ENCODE assay signal across 33 cellular contexts in genomic region chr7:42832672-42833071, GRCh38.
DNase-seq lines count a peak whose midpoint lies in the region; ATAC-seq, FAIRE-seq and TF ChIP-seq lines count a peak whose summit lies in the region.
"Had no signal": no experiment of that assay in that cellular context is flagged by ENCODE, and none has a peak within 500 bp of the region (broad histone marks: within the 10 kb centered on the region; RNA-seq: fewer than 3 reads in every experiment).

No MANE protein-coding gene starts in this region.

- no peaks in the 10 kb centered on the region for H3K36me3 Mint-ChIP-seq in CD8-positive, alpha-beta memory T cell
- H3K36me3 Mint-ChIP-seq: natural killer cell had no signal

- no peak overlapping the region for H3K4me3 Mint-ChIP-seq in CD8-positive, alpha-beta memory T cell
- H3K4me3 Mint-ChIP-seq: activated CD8-positive, alpha-beta T cell treated with anti-CD3 and anti-CD28 coated beads, Interleukin-2, amount 10 ng/mL, durations not matched to agents 7 days and 5 days; activated T-helper 17 cell treated with anti-CD3 and anti-CD28 coated beads, Interleukin-2, amount 50 U/mL, for 72 hours; CD4-positive, alpha-beta T cell; natural killer cell; T-helper 2 cell treated with Interferon-gamma antibody and Interleukin-4, amounts not matched to agents 5 μg/mL and 100 μg/mL, for 36 hours had no signal

- H3K4me3 ChIP-seq in A549: no peak overlapping the region
- H3K4me3 ChIP-seq in CD8-positive, alpha-beta memory T cell (ENCODE audit: low read length): no peak overlapping the region
- H3K4me3 ChIP-seq: HAP-1, left ventricle myocardium inferior, mucosa of descending colon, sigmoid colon, stomach had no signal

- H3K9me3 ChIP-seq in A549: no peaks in the 10 kb centered on the region
- no peaks in the 10 kb centered on the region for H3K9me3 ChIP-seq in CD8-positive, alpha-beta memory T cell (ENCODE audit: low read length)
- H3K9me3 ChIP-seq: HAP-1, left ventricle myocardium inferior, mucosa of descending colon, sigmoid colon, stomach had no signal

- no peaks in the 10 kb centered on the region for H3K4me1 Mint-ChIP-seq in CD8-positive, alpha-beta memory T cell
- H3K4me1 Mint-ChIP-seq: activated T-helper 17 cell treated with anti-CD3 and anti-CD28 coated beads, Interleukin-2, amount 50 U/mL, for 72 hours; natural killer cell had no signal

- H3K36me3 ChIP-seq in CD8-positive, alpha-beta memory T cell (ENCODE audit: insufficient read depth, low read length): no peaks in the 10 kb centered on the region
- H3K36me3 ChIP-seq: brain microvascular endothelial cell, HAP-1, left ventricle myocardium inferior, sigmoid colon, stomach had no signal

- peak overlapping the region; percentile 29; the same call in 2 of the 3 replicates for H3K4me2 ChIP-seq in A549
- H3K4me2 ChIP-seq: KMS-11 had no signal

- no peak for FAIRE-seq in A549 (lab: Jason Lieb, UNC)
- FAIRE-seq: A204.1, endothelial cell of umbilical vein, islet of Langerhans had no signal

- TF ChIP-seq CTCF in A549 (IDR thresholded peaks at IDR 0.05) (no peak), omental fat pad (IDR thresholded peaks at IDR 0.05) (no peak)

- TF ChIP-seq RAD21 in A549 (conservative IDR thresholded peaks at IDR 0.05 in 1 of 2, IDR thresholded peaks at IDR 0.05 in 1 of 2): no peak

- no peak overlapping the region for H3K27ac ChIP-seq in A549
- H3K27ac ChIP-seq in CD8-positive, alpha-beta memory T cell (ENCODE audit: low read depth, low read length): no peak overlapping the region
- H3K27ac ChIP-seq: brain microvascular endothelial cell, KMS-11, left ventricle myocardium inferior had no signal

- H3K27me3 ChIP-seq in CD8-positive, alpha-beta memory T cell (ENCODE audit: insufficient read depth, low read length, poor library complexity, severe bottlenecking): no peaks in the 10 kb centered on the region
- H3K27me3 ChIP-seq: brain microvascular endothelial cell, sigmoid colon, stomach had no signal

- CTCF ChIA-PET in A549 (lab: Yijun Ruan, JAX): interaction anchor here (1.2 to 2.3 kb wide), 6 partner anchors 14 to 892 kb away, joined by 4 to 11 read pairs (median 8); no protein-coding TSS in a partner anchor
- CTCF ChIA-PET in CD8-positive, alpha-beta memory T cell (lab: Charles Lee): no interaction called here

- DNase-seq in A549 (ENCODE audit: low read depth in 1 of 2, low spot score in 1 of 2) (no peak), OCI-M1 (lab: John Stamatoyannopoulos, UW) (peak; percentile 7), fibroblast of peridontal ligament (ENCODE audit: extremely low read depth) (peak; percentile 14), omental fat pad (ENCODE audit: low spot score) (no peak), cerebellum (ENCODE audit: low spot score) (no peak), NCI-H1694 (lab: John Stamatoyannopoulos, UW) (no peak)
- no peak for DNase-seq in CD8-positive, alpha-beta memory T cell
- DNase-seq: activated CD4-positive, alpha-beta T cell treated with anti-CD3 and anti-CD28 coated beads for 4 hours; activated CD8-positive, alpha-beta T cell treated with anti-CD3 and anti-CD28 coated beads, Interleukin-2, amount 10 ng/mL, durations not matched to agents 7 days and 5 days; activated naive CD4-positive, alpha-beta T cell treated with anti-CD3 and anti-CD28 coated beads, Interleukin-2, amount 50 U/mL, for 16 hours; amygdala; brain microvascular endothelial cell; CD4-positive, alpha-beta T cell; EL; left ventricle myocardium inferior; mucosa of descending colon; natural killer cell; NCI-H2029; NCI-H510A treated with DMSO at 0.1 percent for 48 hours; occipital lobe; sigmoid colon; stimulated activated CD4-positive, alpha-beta T cell treated with anti-CD3 and anti-CD28 coated beads, Interleukin-12 subunit alpha, Interleukin-12 subunit beta, amount 100 ng/mL, for 4 hours; stimulated activated CD4-positive, alpha-beta T cell treated with anti-CD3 and anti-CD28 coated beads, Interleukin-2, amount 100 ng/mL, for 48 hours; stomach had no signal

- H3K4me1 ChIP-seq in A549: no peaks in the 10 kb centered on the region
- H3K4me1 ChIP-seq in CD8-positive, alpha-beta memory T cell (ENCODE audit: insufficient read depth, low read length): no peaks in the 10 kb centered on the region
- H3K4me1 ChIP-seq: HAP-1 had no signal

- H3K27ac Mint-ChIP-seq in CD8-positive, alpha-beta memory T cell: no peak overlapping the region
- H3K27ac Mint-ChIP-seq: activated CD8-positive, alpha-beta T cell treated with anti-CD3 and anti-CD28 coated beads, Interleukin-2, amount 10 ng/mL, durations not matched to agents 7 days and 5 days; activated T-helper 17 cell treated with anti-CD3 and anti-CD28 coated beads, Interleukin-2, amount 50 U/mL, for 72 hours; CD4-positive, alpha-beta T cell; natural killer cell; T-helper 2 cell treated with Interferon-gamma antibody and Interleukin-4, amounts not matched to agents 5 μg/mL and 100 μg/mL, for 36 hours had no signal

- POLR2A ChIA-PET in A549 (lab: Yijun Ruan, JAX): no interaction called here
- POLR2A ChIA-PET in CD8-positive, alpha-beta memory T cell (lab: Charles Lee): no interaction called here

- TF ChIP-seq POLR2A in A549 (IDR thresholded peaks at IDR 0.05; ENCODE audit: low read length): no peak

- peaks cover 11 to 34% of the 10 kb centered on the region in 2 donors for H3K27me3 Mint-ChIP-seq in CD8-positive, alpha-beta memory T cell

- no peak for ATAC-seq in A549
- ATAC-seq in omental fat pad (ENCODE audit: low FRiP score): peak; percentile 39
- ATAC-seq in HG03469 (IDR thresholded peaks at IDR 0.05; ENCODE audit: unreplicated experiment): no peak
- ATAC-seq: activated CD8-positive, alpha-beta T cell treated with anti-CD3 and anti-CD28 coated beads, Interleukin-2, amount 10 ng/mL, durations not matched to agents 7 days and 5 days; activated T-helper 17 cell treated with anti-CD3 and anti-CD28 coated beads, Interleukin-2, amount 50 U/mL, for 72 hours; mucosa of descending colon; natural killer cell; Right ventricle myocardium inferior had no signal

- no peaks in the 10 kb centered on the region for H3K9me3 Mint-ChIP-seq in CD8-positive, alpha-beta memory T cell
- H3K9me3 Mint-ChIP-seq: activated T-helper 17 cell treated with anti-CD3 and anti-CD28 coated beads, Interleukin-2, amount 50 U/mL, for 72 hours; CD4-positive, alpha-beta T cell; natural killer cell; T-helper 2 cell treated with Interferon-gamma antibody and Interleukin-4, amounts not matched to agents 5 μg/mL and 100 μg/mL, for 36 hours had no signal

- TF ChIP-seq EP300 in A549 (IDR thresholded peaks at IDR 0.05): no peak

TF ChIP-seq in A549, 52 proteins besides CTCF, POLR2A, EP300 and RAD21:
- no peak for TF ChIP-seq MAFK (IDR thresholded peaks at IDR 0.05; ENCODE audit: partially characterized antibody)
- no peak for TF ChIP-seq EHMT2 (IDR thresholded peaks at IDR 0.05; ENCODE audit: low read depth)
- no peak for TF ChIP-seq RCOR1 (IDR thresholded peaks at IDR 0.05; ENCODE audit: low read depth, low read length)
- TF ChIP-seq NFE2L2 (conservative IDR thresholded peaks at IDR 0.05; ENCODE audit: low read length): no peak
- TF ChIP-seq ATOH8 (CRISPR knock-in tag; IDR thresholded peaks at IDR 0.05; ENCODE audit: low read depth): no peak
- TF ChIP-seq ZSCAN20 (CRISPR knock-in tag; IDR thresholded peaks at IDR 0.05): no peak
- TF ChIP-seq SMC3 (IDR thresholded peaks at IDR 0.05): no peak
- no peak for TF ChIP-seq CHD2 (IDR thresholded peaks at IDR 0.05; ENCODE audit: low read length, partially characterized antibody)
- TF ChIP-seq CBX2 (IDR thresholded peaks at IDR 0.05; ENCODE audit: borderline replicate concordance, low read depth): no peak

Comparison
In these comparisons a context has a peak if more than half of its experiments do, and no peak if none do; other contexts are left out.
1. DNase-seq: peak in OCI-M1 (single experiment) and fibroblast of peridontal ligament (single experiment); none in A549 (0 of 2), omental fat pad (single experiment), cerebellum (single experiment), NCI-H1694 (single experiment) and CD8-positive, alpha-beta memory T cell (0 of 5).